16 cellular contexts compared by ENCODE assay signal in the genomic region with DNA sequence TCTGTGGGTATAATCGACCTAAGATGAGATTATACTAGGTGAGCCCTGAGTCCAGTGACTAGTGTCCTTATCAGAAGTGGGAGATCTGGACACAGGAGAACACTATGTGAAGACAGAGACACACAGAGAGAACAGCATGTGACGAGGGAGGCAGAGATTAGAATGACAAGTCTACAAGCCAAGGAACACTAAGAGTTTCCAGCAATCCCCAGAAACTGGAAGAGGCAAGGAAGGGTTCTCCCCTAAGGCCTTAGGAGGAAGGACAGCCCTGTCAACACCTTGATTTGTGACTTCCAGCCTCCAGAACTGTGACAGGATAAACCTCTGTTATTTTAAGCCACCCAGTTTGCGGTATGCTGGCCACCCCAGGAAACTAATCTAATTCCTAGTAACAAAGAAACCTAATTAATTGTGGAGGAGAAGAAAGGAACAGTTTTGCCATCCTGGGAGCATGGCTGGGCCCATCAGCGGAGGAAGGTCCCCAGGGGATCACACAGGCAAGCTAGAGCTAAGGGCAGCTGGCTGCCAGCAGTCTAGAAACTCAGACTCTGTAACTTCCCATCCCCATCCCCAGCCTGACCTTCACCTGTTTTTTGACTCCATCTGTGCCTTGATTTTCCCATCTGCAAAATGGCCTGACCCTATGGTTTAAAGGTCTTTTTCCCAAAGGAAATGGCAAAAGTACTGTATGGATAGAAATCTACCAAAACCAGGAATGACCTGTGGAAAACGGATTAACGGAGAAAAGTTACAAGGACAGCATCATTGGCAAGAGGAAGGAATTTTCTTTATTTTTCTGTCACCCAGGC. TPM values are rescaled to one million over a fixed set of nuclear protein-coding genes. Genes with fewer than 3 reads are reported as not detected.
A peak's percentile ranks its signal among the peaks of the same experiment; 100 is the strongest.
DNase-seq lines count a peak whose midpoint lies in the region; ATAC-seq and TF ChIP-seq lines count a peak whose summit lies in the region.
"Had no signal": no experiment of that assay in that cellular context is flagged by ENCODE, and none has a peak within 500 bp of the region (broad histone marks: within the 10 kb centered on the region; RNA-seq: fewer than 3 reads in every experiment).

No MANE protein-coding gene starts in this region.

- ATAC-seq in CD8-positive, alpha-beta T cell, result no peak
- ATAC-seq in effector memory CD8-positive, alpha-beta T cell (replicated peaks), result no peak
- ATAC-seq in left ventricle myocardium superior (peak; percentile 87), HG03196 (IDR thresholded peaks at IDR 0.05; ENCODE audit: unreplicated experiment) (no peak), T-helper 17 cell (no peak)

- H3K4me3 Mint-ChIP-seq in CD8-positive, alpha-beta T cell, result no peak overlapping the region
- no peak overlapping the region for H3K4me3 Mint-ChIP-seq in effector memory CD8-positive, alpha-beta T cell
- H3K4me3 Mint-ChIP-seq in T-helper 17 cell, result no peak overlapping the region
- H3K4me3 Mint-ChIP-seq: CD4-positive, CD25-positive, alpha-beta regulatory T cell had no signal

- no peaks in the 10 kb centered on the region for H3K4me1 Mint-ChIP-seq in CD8-positive, alpha-beta T cell (ENCODE audit: low read depth)
- H3K4me1 Mint-ChIP-seq in effector memory CD8-positive, alpha-beta T cell (ENCODE audit: low read depth in 2 of 2), result peaks cover 0 to 3% of the 10 kb centered on the region in 2 donors
- no peaks in the 10 kb centered on the region for H3K4me1 Mint-ChIP-seq in T-helper 17 cell

- no peaks in the 10 kb centered on the region for H3K27me3 Mint-ChIP-seq in CD8-positive, alpha-beta T cell (ENCODE audit: low read depth)
- H3K27me3 Mint-ChIP-seq in effector memory CD8-positive, alpha-beta T cell, result no peaks in the 10 kb centered on the region
- H3K27me3 Mint-ChIP-seq in T-helper 17 cell, result no peaks in the 10 kb centered on the region
- H3K27me3 Mint-ChIP-seq: CD4-positive, CD25-positive, alpha-beta regulatory T cell had no signal

- intact Hi-C loops in A673 (cut with micrococcal nuclease; ENCODE audit: unreplicated experiment) (no loop called here), left ventricle myocardium superior (cut with micrococcal nuclease) (no loop called here)
- intact Hi-C loops in CD8-positive, alpha-beta T cell (cut with DNase I, micrococcal nuclease), result no loop called here

- TF ChIP-seq CTCF in A673 (conservative IDR thresholded peaks at IDR 0.05; ENCODE audit: low read depth, low read length), result no peak
- no peak for TF ChIP-seq CTCF in CD8-positive, alpha-beta T cell (IDR thresholded peaks at IDR 0.05)

- no TSS peak for BruUV-seq in A673 (replicated peaks; lab: Mats Ljungman, UMichigan)

- no peaks in the 10 kb centered on the region for H3K9me3 ChIP-seq in A673 (ENCODE audit: low read depth, low read length, poor library complexity, severe bottlenecking)
- no peaks in the 10 kb centered on the region for H3K9me3 ChIP-seq in CD8-positive, alpha-beta T cell (ENCODE audit: low read length)
- no peaks in the 10 kb centered on the region for H3K9me3 ChIP-seq in T-helper 17 cell (ENCODE audit: control insufficient read depth, low read length, poor library complexity, severe bottlenecking)
- H3K9me3 ChIP-seq: Caco-2, SJCRH30 had no signal

- peaks cover 36% of the 10 kb centered on the region for H3K36me3 ChIP-seq in A673 (ENCODE audit: insufficient read depth, low read length, poor library complexity, severe bottlenecking)
- peaks cover 30% of the 10 kb centered on the region for H3K36me3 ChIP-seq in CD8-positive, alpha-beta T cell (ENCODE audit: insufficient read depth, low read length)
- H3K36me3 ChIP-seq: SJCRH30 had no signal

- DNase-seq in A673 (ENCODE audit: low spot score), result peak; percentile 29
- no peak for DNase-seq in CD8-positive, alpha-beta T cell
- no peak for DNase-seq in effector memory CD8-positive, alpha-beta T cell
- DNase-seq in left ventricle myocardium superior, result no peak
- no peak for DNase-seq in NCI-H1092 (lab: John Stamatoyannopoulos, UW)
- DNase-seq in T-helper 17 cell, result no peak
- DNase-seq: Caco-2; CD4-positive, CD25-positive, alpha-beta regulatory T cell; KG1; NCI-H1436; NCI-H2029; NCI-H510A; PC-9; SJCRH30 had no signal

- H3K27ac ChIP-seq in A673 (ENCODE audit: low read depth, low read length, poor library complexity, severe bottlenecking), result no peak overlapping the region
- H3K27ac ChIP-seq in CD8-positive, alpha-beta T cell (ENCODE audit: low read depth, low read length), result no peak overlapping the region
- H3K27ac ChIP-seq: PC-9, RWPE1, SJCRH30 had no signal

- POLR2A ChIA-PET in A673 (lab: Charles Lee; ENCODE audit: low non-redundant PET), result interaction anchor here (0.6 kb wide), 1 partner anchor 793 kb away, joined by 3 read pairs; no protein-coding TSS in a partner anchor
- POLR2A ChIA-PET in CD8-positive, alpha-beta T cell (lab: Charles Lee), result interaction anchor here (2.8 kb wide), 1 partner anchor 10 kb away, joined by 9 read pairs; a partner anchor contains a TSS

- no peak overlapping the region for H3K4me3 ChIP-seq in A673 (ENCODE audit: low read depth, low read length, poor library complexity, severe bottlenecking)
- H3K4me3 ChIP-seq in CD8-positive, alpha-beta T cell (ENCODE audit: low read depth, low read length), result no peak overlapping the region
- H3K4me3 ChIP-seq: PC-9, SJCRH30 had no signal

- H3K4me1 ChIP-seq in A673 (ENCODE audit: insufficient read depth, low read length, poor library complexity, severe bottlenecking), result no peaks in the 10 kb centered on the region
- H3K4me1 ChIP-seq in CD8-positive, alpha-beta T cell (ENCODE audit: insufficient read depth, low read length), result no peaks in the 10 kb centered on the region
- H3K4me1 ChIP-seq: SJCRH30 had no signal

- H3K9me3 Mint-ChIP-seq in CD8-positive, alpha-beta T cell, result no peaks in the 10 kb centered on the region
- no peaks in the 10 kb centered on the region for H3K9me3 Mint-ChIP-seq in effector memory CD8-positive, alpha-beta T cell
- H3K9me3 Mint-ChIP-seq: CD4-positive, CD25-positive, alpha-beta regulatory T cell had no signal

- peaks cover 66% of the 10 kb centered on the region for H3K36me3 Mint-ChIP-seq in CD8-positive, alpha-beta T cell
- peaks cover 22% of the 10 kb centered on the region for H3K36me3 Mint-ChIP-seq in effector memory CD8-positive, alpha-beta T cell (ENCODE audit: insufficient read depth)
- H3K36me3 Mint-ChIP-seq in T-helper 17 cell (ENCODE audit: low read depth), result peaks cover 16% of the 10 kb centered on the region

- peak overlapping the region; percentile 43 for H3K27ac Mint-ChIP-seq in CD8-positive, alpha-beta T cell
- peak overlapping the region; percentile 35 to 47 for H3K27ac Mint-ChIP-seq in effector memory CD8-positive, alpha-beta T cell
- H3K27ac Mint-ChIP-seq in T-helper 17 cell, result no peak overlapping the region
- H3K27ac Mint-ChIP-seq: CD4-positive, CD25-positive, alpha-beta regulatory T cell had no signal

- CTCF ChIA-PET in A673 (lab: Charles Lee), result interaction anchor here (0.6 kb wide), 1 partner anchor 26 kb away, joined by 3 read pairs; no protein-coding TSS in a partner anchor
- CTCF ChIA-PET in CD8-positive, alpha-beta T cell (lab: Charles Lee), result no interaction called here

- H3K27me3 ChIP-seq in A673 (replicated peaks; ENCODE audit: insufficient read depth, low read depth, low read length, poor library complexity), result no peaks in the 10 kb centered on the region
- H3K27me3 ChIP-seq in CD8-positive, alpha-beta T cell (ENCODE audit: insufficient read depth, low read length), result no peaks in the 10 kb centered on the region
- H3K27me3 ChIP-seq: SJCRH30 had no signal

RNA-seq across cellular contexts. Expression of a gene that starts 10.3 kb away (rescaled TPM):
- total RNA-seq in A673 (2021) (101 and 113 TPM in 2 replicates), left ventricle myocardium superior (41.5 TPM), T-helper 17 cell (10 to 100 TPM; 34.2 to 46.2 TPM)
- total RNA-seq in CD8-positive, alpha-beta T cell, result 10 to 100 TPM; 33.5 to 35.0 TPM

RNA-seq across cellular contexts. Expression of a gene that starts 17.1 kb away (rescaled TPM):
- total RNA-seq in A673 (2021), result 49.7 and 75.2 TPM in 2 replicates
- 10 to 100 TPM; 15.9 to 16.1 TPM for total RNA-seq in CD8-positive, alpha-beta T cell
- total RNA-seq in left ventricle myocardium superior, result 18.3 TPM
- total RNA-seq in T-helper 17 cell, result 10 to 100 TPM; 27.6 to 28.7 TPM

RNA-seq across cellular contexts. Expression of a gene that starts 39.6 kb away (rescaled TPM):
- total RNA-seq in A673 (2021), result 40.5 and 44.6 TPM in 2 replicates
- 10 to 100 TPM; 22.6 to 23.2 TPM for total RNA-seq in CD8-positive, alpha-beta T cell
- 53.8 TPM for total RNA-seq in left ventricle myocardium superior
- 10 to 100 TPM; 23.8 to 29.3 TPM for total RNA-seq in T-helper 17 cell
